In the genomic region with DNA sequence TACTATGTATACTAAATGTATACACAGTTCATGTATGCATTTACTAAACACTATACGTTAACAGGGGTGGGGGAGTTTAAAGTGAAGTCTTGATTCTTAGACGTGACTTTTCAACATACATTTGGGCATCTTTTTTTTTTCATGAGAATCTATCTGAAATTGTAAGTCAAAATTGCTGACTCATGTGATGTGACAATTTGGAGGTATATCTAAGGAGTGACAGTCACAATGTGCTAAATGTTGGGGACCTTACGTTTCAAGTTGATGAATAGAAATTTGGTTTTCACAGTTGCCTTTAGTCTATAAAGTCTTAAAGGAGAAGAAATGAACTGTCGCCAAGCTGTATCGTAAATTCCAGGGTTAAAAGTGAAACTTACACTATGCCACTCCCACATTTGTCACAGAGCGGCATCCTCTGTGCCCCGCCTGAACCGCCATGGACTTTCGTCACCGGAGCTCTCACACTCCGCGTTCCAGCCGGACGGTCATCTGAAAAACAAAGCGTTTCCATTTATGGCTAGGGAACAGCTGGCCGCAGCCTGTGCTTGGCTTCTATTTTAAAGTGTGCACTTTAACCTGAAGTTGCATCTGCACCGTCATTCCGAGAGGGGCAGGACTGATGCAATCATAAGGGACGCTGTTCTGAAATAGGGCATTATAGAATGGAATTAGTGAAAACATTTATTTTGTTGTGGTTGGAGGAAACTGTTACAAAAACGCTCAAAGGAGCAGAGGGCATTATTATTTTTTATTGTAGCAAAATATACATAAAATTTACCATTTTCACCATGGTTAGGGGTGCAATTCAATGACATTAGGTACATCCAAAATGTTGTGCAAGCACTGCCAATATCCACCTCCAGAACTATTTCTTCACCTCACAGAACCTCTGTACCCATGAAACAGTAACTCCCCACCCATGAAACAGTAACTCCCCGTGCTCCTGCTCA, we compare ENCODE assay signal across 1 cellular context.
A peak's percentile ranks its signal among the peaks of the same experiment; 100 is the strongest.
TF ChIP-seq lines count a peak whose summit lies in the region.

No MANE protein-coding gene starts in this region.

TF ChIP-seq in K562, 482 proteins besides CTCF, POLR2A, EP300 and RAD21 (continued from another document and continues in another):
- TF ChIP-seq ETV1 (tag; conservative IDR thresholded peaks at IDR 0.05; ENCODE audit: low read depth), result no peak
- TF ChIP-seq, protein P1, sequence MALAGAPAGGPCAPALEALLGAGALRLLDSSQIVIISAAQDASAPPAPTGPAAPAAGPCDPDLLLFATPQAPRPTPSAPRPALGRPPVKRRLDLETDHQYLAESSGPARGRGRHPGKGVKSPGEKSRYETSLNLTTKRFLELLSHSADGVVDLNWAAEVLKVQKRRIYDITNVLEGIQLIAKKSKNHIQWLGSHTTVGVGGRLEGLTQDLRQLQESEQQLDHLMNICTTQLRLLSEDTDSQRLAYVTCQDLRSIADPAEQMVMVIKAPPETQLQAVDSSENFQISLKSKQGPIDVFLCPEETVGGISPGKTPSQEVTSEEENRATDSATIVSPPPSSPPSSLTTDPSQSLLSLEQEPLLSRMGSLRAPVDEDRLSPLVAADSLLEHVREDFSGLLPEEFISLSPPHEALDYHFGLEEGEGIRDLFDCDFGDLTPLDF (CRISPR knock-in tag; IDR thresholded peaks at IDR 0.05), result no peak
- no peak for TF ChIP-seq NR4A1 (CRISPR knock-in tag; IDR thresholded peaks at IDR 0.05)
- TF ChIP-seq NR4A1 (tag; IDR thresholded peaks at IDR 0.05), result no peak
- TF ChIP-seq ZNF12 (CRISPR knock-in tag; IDR thresholded peaks at IDR 0.05), result no peak
- TF ChIP-seq THRAP3 (IDR thresholded peaks at IDR 0.05; ENCODE audit: borderline replicate concordance), result no peak
- TF ChIP-seq, protein P2, sequence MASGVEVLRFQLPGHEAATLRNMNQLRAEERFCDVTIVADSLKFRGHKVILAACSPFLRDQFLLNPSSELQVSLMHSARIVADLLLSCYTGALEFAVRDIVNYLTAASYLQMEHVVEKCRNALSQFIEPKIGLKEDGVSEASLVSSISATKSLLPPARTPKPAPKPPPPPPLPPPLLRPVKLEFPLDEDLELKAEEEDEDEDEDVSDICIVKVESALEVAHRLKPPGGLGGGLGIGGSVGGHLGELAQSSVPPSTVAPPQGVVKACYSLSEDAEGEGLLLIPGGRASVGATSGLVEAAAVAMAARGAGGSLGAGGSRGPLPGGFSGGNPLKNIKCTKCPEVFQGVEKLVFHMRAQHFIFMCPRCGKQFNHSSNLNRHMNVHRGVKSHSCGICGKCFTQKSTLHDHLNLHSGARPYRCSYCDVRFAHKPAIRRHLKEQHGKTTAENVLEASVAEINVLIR (CRISPR knock-in tag; IDR thresholded peaks at IDR 0.05), result no peak; the same call in 1 of the 2 replicates
- TF ChIP-seq PHTF2 (CRISPR knock-in tag; IDR thresholded peaks at IDR 0.05), result no peak
- TF ChIP-seq PTRF (tag; IDR thresholded peaks at IDR 0.05), result no peak
- TF ChIP-seq, protein P3, sequence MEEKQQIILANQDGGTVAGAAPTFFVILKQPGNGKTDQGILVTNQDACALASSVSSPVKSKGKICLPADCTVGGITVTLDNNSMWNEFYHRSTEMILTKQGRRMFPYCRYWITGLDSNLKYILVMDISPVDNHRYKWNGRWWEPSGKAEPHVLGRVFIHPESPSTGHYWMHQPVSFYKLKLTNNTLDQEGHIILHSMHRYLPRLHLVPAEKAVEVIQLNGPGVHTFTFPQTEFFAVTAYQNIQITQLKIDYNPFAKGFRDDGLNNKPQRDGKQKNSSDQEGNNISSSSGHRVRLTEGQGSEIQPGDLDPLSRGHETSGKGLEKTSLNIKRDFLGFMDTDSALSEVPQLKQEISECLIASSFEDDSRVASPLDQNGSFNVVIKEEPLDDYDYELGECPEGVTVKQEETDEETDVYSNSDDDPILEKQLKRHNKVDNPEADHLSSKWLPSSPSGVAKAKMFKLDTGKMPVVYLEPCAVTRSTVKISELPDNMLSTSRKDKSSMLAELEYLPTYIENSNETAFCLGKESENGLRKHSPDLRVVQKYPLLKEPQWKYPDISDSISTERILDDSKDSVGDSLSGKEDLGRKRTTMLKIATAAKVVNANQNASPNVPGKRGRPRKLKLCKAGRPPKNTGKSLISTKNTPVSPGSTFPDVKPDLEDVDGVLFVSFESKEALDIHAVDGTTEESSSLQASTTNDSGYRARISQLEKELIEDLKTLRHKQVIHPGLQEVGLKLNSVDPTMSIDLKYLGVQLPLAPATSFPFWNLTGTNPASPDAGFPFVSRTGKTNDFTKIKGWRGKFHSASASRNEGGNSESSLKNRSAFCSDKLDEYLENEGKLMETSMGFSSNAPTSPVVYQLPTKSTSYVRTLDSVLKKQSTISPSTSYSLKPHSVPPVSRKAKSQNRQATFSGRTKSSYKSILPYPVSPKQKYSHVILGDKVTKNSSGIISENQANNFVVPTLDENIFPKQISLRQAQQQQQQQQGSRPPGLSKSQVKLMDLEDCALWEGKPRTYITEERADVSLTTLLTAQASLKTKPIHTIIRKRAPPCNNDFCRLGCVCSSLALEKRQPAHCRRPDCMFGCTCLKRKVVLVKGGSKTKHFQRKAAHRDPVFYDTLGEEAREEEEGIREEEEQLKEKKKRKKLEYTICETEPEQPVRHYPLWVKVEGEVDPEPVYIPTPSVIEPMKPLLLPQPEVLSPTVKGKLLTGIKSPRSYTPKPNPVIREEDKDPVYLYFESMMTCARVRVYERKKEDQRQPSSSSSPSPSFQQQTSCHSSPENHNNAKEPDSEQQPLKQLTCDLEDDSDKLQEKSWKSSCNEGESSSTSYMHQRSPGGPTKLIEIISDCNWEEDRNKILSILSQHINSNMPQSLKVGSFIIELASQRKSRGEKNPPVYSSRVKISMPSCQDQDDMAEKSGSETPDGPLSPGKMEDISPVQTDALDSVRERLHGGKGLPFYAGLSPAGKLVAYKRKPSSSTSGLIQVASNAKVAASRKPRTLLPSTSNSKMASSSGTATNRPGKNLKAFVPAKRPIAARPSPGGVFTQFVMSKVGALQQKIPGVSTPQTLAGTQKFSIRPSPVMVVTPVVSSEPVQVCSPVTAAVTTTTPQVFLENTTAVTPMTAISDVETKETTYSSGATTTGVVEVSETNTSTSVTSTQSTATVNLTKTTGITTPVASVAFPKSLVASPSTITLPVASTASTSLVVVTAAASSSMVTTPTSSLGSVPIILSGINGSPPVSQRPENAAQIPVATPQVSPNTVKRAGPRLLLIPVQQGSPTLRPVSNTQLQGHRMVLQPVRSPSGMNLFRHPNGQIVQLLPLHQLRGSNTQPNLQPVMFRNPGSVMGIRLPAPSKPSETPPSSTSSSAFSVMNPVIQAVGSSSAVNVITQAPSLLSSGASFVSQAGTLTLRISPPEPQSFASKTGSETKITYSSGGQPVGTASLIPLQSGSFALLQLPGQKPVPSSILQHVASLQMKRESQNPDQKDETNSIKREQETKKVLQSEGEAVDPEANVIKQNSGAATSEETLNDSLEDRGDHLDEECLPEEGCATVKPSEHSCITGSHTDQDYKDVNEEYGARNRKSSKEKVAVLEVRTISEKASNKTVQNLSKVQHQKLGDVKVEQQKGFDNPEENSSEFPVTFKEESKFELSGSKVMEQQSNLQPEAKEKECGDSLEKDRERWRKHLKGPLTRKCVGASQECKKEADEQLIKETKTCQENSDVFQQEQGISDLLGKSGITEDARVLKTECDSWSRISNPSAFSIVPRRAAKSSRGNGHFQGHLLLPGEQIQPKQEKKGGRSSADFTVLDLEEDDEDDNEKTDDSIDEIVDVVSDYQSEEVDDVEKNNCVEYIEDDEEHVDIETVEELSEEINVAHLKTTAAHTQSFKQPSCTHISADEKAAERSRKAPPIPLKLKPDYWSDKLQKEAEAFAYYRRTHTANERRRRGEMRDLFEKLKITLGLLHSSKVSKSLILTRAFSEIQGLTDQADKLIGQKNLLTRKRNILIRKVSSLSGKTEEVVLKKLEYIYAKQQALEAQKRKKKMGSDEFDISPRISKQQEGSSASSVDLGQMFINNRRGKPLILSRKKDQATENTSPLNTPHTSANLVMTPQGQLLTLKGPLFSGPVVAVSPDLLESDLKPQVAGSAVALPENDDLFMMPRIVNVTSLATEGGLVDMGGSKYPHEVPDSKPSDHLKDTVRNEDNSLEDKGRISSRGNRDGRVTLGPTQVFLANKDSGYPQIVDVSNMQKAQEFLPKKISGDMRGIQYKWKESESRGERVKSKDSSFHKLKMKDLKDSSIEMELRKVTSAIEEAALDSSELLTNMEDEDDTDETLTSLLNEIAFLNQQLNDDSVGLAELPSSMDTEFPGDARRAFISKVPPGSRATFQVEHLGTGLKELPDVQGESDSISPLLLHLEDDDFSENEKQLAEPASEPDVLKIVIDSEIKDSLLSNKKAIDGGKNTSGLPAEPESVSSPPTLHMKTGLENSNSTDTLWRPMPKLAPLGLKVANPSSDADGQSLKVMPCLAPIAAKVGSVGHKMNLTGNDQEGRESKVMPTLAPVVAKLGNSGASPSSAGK (IDR thresholded peaks at IDR 0.05), result peak; percentile 42
- no peak for TF ChIP-seq ETV6 (IDR thresholded peaks at IDR 0.05; ENCODE audit: borderline replicate concordance in 1 of 2, low read depth in 2 of 2, low read length in 1 of 2)
- no peak for TF ChIP-seq ETV6 (CRISPR knock-in tag; IDR thresholded peaks at IDR 0.05; ENCODE audit: borderline replicate concordance)
- TF ChIP-seq, protein P4, sequence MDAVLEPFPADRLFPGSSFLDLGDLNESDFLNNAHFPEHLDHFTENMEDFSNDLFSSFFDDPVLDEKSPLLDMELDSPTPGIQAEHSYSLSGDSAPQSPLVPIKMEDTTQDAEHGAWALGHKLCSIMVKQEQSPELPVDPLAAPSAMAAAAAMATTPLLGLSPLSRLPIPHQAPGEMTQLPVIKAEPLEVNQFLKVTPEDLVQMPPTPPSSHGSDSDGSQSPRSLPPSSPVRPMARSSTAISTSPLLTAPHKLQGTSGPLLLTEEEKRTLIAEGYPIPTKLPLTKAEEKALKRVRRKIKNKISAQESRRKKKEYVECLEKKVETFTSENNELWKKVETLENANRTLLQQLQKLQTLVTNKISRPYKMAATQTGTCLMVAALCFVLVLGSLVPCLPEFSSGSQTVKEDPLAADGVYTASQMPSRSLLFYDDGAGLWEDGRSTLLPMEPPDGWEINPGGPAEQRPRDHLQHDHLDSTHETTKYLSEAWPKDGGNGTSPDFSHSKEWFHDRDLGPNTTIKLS (IDR thresholded peaks at IDR 0.05; ENCODE audit: borderline replicate concordance, low read depth), result no peak; the same call in 1 of the 2 replicates
- TF ChIP-seq SLC30A9 (CRISPR knock-in tag; IDR thresholded peaks at IDR 0.05), result no peak
- no peak for TF ChIP-seq ZNF583 (CRISPR knock-in tag; IDR thresholded peaks at IDR 0.05)
- TF ChIP-seq, protein P5, sequence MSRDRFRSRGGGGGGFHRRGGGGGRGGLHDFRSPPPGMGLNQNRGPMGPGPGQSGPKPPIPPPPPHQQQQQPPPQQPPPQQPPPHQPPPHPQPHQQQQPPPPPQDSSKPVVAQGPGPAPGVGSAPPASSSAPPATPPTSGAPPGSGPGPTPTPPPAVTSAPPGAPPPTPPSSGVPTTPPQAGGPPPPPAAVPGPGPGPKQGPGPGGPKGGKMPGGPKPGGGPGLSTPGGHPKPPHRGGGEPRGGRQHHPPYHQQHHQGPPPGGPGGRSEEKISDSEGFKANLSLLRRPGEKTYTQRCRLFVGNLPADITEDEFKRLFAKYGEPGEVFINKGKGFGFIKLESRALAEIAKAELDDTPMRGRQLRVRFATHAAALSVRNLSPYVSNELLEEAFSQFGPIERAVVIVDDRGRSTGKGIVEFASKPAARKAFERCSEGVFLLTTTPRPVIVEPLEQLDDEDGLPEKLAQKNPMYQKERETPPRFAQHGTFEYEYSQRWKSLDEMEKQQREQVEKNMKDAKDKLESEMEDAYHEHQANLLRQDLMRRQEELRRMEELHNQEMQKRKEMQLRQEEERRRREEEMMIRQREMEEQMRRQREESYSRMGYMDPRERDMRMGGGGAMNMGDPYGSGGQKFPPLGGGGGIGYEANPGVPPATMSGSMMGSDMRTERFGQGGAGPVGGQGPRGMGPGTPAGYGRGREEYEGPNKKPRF (IDR thresholded peaks at IDR 0.05; ENCODE audit: low read depth, low read length), result no peak
- TF ChIP-seq SMARCE1 (IDR thresholded peaks at IDR 0.05), result peak; percentile 14; the same call in 1 of the 2 replicates
- no peak for TF ChIP-seq U2AF1 (optimal IDR thresholded peaks at IDR 0.05; ENCODE audit: low read depth, low read length)
- TF ChIP-seq RBM22 (IDR thresholded peaks at IDR 0.05; ENCODE audit: low read depth, low read length, poor library complexity, severe bottlenecking), result no peak
- TF ChIP-seq SMAD2 (IDR thresholded peaks at IDR 0.05; ENCODE audit: low read depth, low read length), result no peak
- TF ChIP-seq ZNF586 (CRISPR knock-in tag; conservative IDR thresholded peaks at IDR 0.05), result no peak
- no peak for TF ChIP-seq TARDBP (IDR thresholded peaks at IDR 0.05)
- no peak for TF ChIP-seq POLR3A (IDR thresholded peaks at IDR 0.05; ENCODE audit: borderline replicate concordance, extremely low read depth, insufficient read depth, insufficient read length)
- no peak for TF ChIP-seq SNIP1 (IDR thresholded peaks at IDR 0.05; ENCODE audit: low read depth)
- no peak for TF ChIP-seq ZNF699 (CRISPR knock-in tag; IDR thresholded peaks at IDR 0.05; ENCODE audit: insufficient replicate concordance)
- no peak for TF ChIP-seq GTF2A2 (tag; IDR thresholded peaks at IDR 0.05)
- peak; percentile 80; the same call in 1 of the 2 replicates for TF ChIP-seq ATF7 (IDR thresholded peaks at IDR 0.05)
- TF ChIP-seq, protein P6, sequence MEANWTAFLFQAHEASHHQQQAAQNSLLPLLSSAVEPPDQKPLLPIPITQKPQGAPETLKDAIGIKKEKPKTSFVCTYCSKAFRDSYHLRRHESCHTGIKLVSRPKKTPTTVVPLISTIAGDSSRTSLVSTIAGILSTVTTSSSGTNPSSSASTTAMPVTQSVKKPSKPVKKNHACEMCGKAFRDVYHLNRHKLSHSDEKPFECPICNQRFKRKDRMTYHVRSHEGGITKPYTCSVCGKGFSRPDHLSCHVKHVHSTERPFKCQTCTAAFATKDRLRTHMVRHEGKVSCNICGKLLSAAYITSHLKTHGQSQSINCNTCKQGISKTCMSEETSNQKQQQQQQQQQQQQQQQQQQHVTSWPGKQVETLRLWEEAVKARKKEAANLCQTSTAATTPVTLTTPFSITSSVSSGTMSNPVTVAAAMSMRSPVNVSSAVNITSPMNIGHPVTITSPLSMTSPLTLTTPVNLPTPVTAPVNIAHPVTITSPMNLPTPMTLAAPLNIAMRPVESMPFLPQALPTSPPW (CRISPR knock-in tag; IDR thresholded peaks at IDR 0.05), result peak; percentile 45; the same call in 1 of the 2 replicates
- 0 out of 2 replicates have a peak, but pooled peaks have one; percentile 5 for TF ChIP-seq NFIC (IDR thresholded peaks at IDR 0.05)
- TF ChIP-seq ZNF41 (CRISPR knock-in tag; conservative IDR thresholded peaks at IDR 0.05), result no peak
- TF ChIP-seq, protein P7, sequence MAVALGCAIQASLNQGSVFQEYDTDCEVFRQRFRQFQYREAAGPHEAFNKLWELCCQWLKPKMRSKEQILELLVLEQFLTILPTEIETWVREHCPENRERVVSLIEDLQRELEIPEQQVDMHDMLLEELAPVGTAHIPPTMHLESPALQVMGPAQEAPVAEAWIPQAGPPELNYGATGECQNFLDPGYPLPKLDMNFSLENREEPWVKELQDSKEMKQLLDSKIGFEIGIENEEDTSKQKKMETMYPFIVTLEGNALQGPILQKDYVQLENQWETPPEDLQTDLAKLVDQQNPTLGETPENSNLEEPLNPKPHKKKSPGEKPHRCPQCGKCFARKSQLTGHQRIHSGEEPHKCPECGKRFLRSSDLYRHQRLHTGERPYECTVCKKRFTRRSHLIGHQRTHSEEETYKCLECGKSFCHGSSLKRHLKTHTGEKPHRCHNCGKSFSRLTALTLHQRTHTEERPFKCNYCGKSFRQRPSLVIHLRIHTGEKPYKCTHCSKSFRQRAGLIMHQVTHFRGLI (CRISPR knock-in tag; IDR thresholded peaks at IDR 0.05), result no peak
- TF ChIP-seq SIN3B (IDR thresholded peaks at IDR 0.05; ENCODE audit: low read depth), result no peak
- no peak for TF ChIP-seq BCOR (IDR thresholded peaks at IDR 0.05)
- peak in 1 of 2 experiments; percentile 46; a peak in 1 of 4 replicates for TF ChIP-seq MAZ (CRISPR knock-in tag; conservative IDR thresholded peaks at IDR 0.05 in 1 of 2, IDR thresholded peaks at IDR 0.05 in 1 of 2)
- no peak for TF ChIP-seq GATAD2A (IDR thresholded peaks at IDR 0.05)
- TF ChIP-seq BCL6 (CRISPR knock-in tag; IDR thresholded peaks at IDR 0.05), result no peak
- no peak for TF ChIP-seq SREBF1 (IDR thresholded peaks at IDR 0.05; ENCODE audit: borderline replicate concordance, low read depth, low read length)
- no peak for TF ChIP-seq KAT8 (IDR thresholded peaks at IDR 0.05; ENCODE audit: low read depth)
